ENCODE assay signal across 27 cellular contexts in genomic region chr4:87299898-87300297, GRCh38. TPM values are rescaled to one million over a fixed set of nuclear protein-coding genes. Genes with fewer than 3 reads are reported as not detected.
"Had no signal": no experiment of that assay in that cellular context is flagged by ENCODE, and none has a peak within 500 bp of the region (broad histone marks: within the 10 kb centered on the region; RNA-seq: fewer than 3 reads in every experiment).

No MANE protein-coding gene starts in this region.

- H3K27ac Mint-ChIP-seq: activated B cell treated with CpG ODN at 0.5 μM for 24 hours; activated CD4-positive, alpha-beta T cell treated with anti-CD3 and anti-CD28 coated beads for 36 hours; activated naive CD8-positive, alpha-beta T cell treated with anti-CD3 and anti-CD28 coated beads for 36 hours; effector memory CD8-positive, alpha-beta T cell; naive thymus-derived CD4-positive, alpha-beta T cell; neural progenitor cell; stimulated activated naive B cell treated with anti-CD40 and anti-IgM and Interleukin-4, amounts not matched to agents 10 μg/mL and 1 μg/mL and 100 μg/mL, for 72 hours; T-helper 1 cell treated with Interleukin-12 subunit alpha and Interleukin-12 subunit beta and Interleukin-4 antibody, amounts not matched to agents 30 μg/mL and 1 μg/mL, for 36 hours had no signal

- H3K4me1 ChIP-seq: gastroesophageal sphincter, heart left ventricle, neural progenitor cell, uterus had no signal

- H3K4me1 Mint-ChIP-seq: activated B cell treated with CpG ODN at 0.5 μM for 24 hours; activated CD4-positive, alpha-beta T cell treated with anti-CD3 and anti-CD28 coated beads for 36 hours; activated naive CD8-positive, alpha-beta T cell treated with anti-CD3 and anti-CD28 coated beads for 36 hours; central memory CD8-positive, alpha-beta T cell; naive thymus-derived CD4-positive, alpha-beta T cell; stimulated activated naive B cell treated with anti-CD40 and anti-IgM and Interleukin-4, amounts not matched to agents 10 μg/mL and 1 μg/mL and 100 μg/mL, for 72 hours had no signal

- H3K27me3 Mint-ChIP-seq: activated naive CD8-positive, alpha-beta T cell treated with anti-CD3 and anti-CD28 coated beads for 36 hours; stimulated activated naive B cell treated with anti-CD40 and anti-IgM and Interleukin-4, amounts not matched to agents 10 μg/mL and 1 μg/mL and 100 μg/mL, for 72 hours had no signal

- H3K27ac ChIP-seq: esophagus squamous epithelium, gastroesophageal sphincter, heart left ventricle, neural progenitor cell, transverse colon, uterus had no signal

- DNase-seq: activated B cell treated with CpG ODN at 0.5 μM for 24 hours; activated CD4-positive, alpha-beta T cell treated with anti-CD3 and anti-CD28 coated beads for 36 hours; activated CD4-positive, alpha-beta T cell treated with anti-CD3 and anti-CD28 coated beads, Interleukin-2, amount 50 U/mL, for 48 hours; activated CD8-positive, alpha-beta memory T cell treated with anti-CD3 and anti-CD28 coated beads, Interleukin-2, amount 50 U/mL, for 48 hours; activated naive CD4-positive, alpha-beta T cell treated with Interleukin-2 at 50 U/mL for 16 hours; activated naive CD8-positive, alpha-beta T cell treated with anti-CD3 and anti-CD28 coated beads for 36 hours; activated T-cell treated with anti-CD3 and anti-CD28 coated beads, Interleukin-2, amount 50 U/mL, for 4 hours; effector memory CD8-positive, alpha-beta T cell; esophagus squamous epithelium; heart left ventricle; naive thymus-derived CD4-positive, alpha-beta T cell; small intestine; stimulated activated CD4-positive, alpha-beta T cell treated with anti-CD3 and anti-CD28 coated beads, Interleukin-2, amount 100 ng/mL, for 24 hours; stimulated activated CD8-positive, alpha-beta memory T cell treated with anti-CD3 and anti-CD28 coated beads, Interleukin-4, amount 100 ng/mL, for 48 hours; stimulated activated naive B cell treated with anti-CD40 and anti-IgM and Interleukin-4, amounts not matched to agents 10 μg/mL and 1 μg/mL and 100 μg/mL, for 72 hours; T1000; transverse colon; uterus had no signal

- H2AFZ ChIP-seq: neural progenitor cell had no signal

- H3K4me3 Mint-ChIP-seq: activated B cell treated with CpG ODN at 0.5 μM for 24 hours; activated CD4-positive, alpha-beta T cell treated with anti-CD3 and anti-CD28 coated beads for 36 hours; activated naive CD8-positive, alpha-beta T cell treated with anti-CD3 and anti-CD28 coated beads for 36 hours; activated T-cell treated with anti-CD3 and anti-CD28 coated beads, Interleukin-2, amount 50 U/mL, for 4 hours; central memory CD8-positive, alpha-beta T cell; effector memory CD8-positive, alpha-beta T cell; naive thymus-derived CD4-positive, alpha-beta T cell; neural progenitor cell; stimulated activated naive B cell treated with anti-CD40 and anti-IgM and Interleukin-4, amounts not matched to agents 10 μg/mL and 1 μg/mL and 100 μg/mL, for 72 hours; T-helper 1 cell treated with Interleukin-12 subunit alpha and Interleukin-12 subunit beta and Interleukin-4 antibody, amounts not matched to agents 30 μg/mL and 1 μg/mL, for 36 hours had no signal

- H3K36me3 ChIP-seq: esophagus squamous epithelium, gastroesophageal sphincter, heart left ventricle, neural progenitor cell, transverse colon, uterus had no signal

- ATAC-seq: activated CD4-positive, alpha-beta T cell treated with anti-CD3 and anti-CD28 coated beads for 36 hours; activated T-cell treated with anti-CD3 and anti-CD28 coated beads, Interleukin-2, amount 50 U/mL, for 4 hours; effector memory CD8-positive, alpha-beta T cell; gastroesophageal sphincter; heart left ventricle; naive thymus-derived CD4-positive, alpha-beta T cell; sciatic nerve; stimulated activated naive B cell treated with anti-CD40 and anti-IgM and Interleukin-4, amounts not matched to agents 10 μg/mL and 1 μg/mL and 100 μg/mL, for 72 hours had no signal

- H3K9me3 Mint-ChIP-seq: activated naive CD8-positive, alpha-beta T cell treated with anti-CD3 and anti-CD28 coated beads for 36 hours; effector memory CD8-positive, alpha-beta T cell had no signal

- H3K9ac ChIP-seq: neural progenitor cell had no signal

- H3K36me3 Mint-ChIP-seq: activated naive CD8-positive, alpha-beta T cell treated with anti-CD3 and anti-CD28 coated beads for 36 hours; neural progenitor cell had no signal

- H3K27me3 ChIP-seq: esophagus squamous epithelium, gastroesophageal sphincter, heart left ventricle, neural progenitor cell, transverse colon, uterus had no signal

- H3K4me3 ChIP-seq: esophagus squamous epithelium, gastroesophageal sphincter, heart left ventricle, neural progenitor cell, transverse colon, uterus had no signal

- FAIRE-seq: astrocyte, colon, islet of Langerhans, small intestine had no signal

- H3K9me3 ChIP-seq: esophagus squamous epithelium, gastroesophageal sphincter, transverse colon, uterus had no signal

- H3K4me2 ChIP-seq: neural progenitor cell had no signal

RNA-seq across cellular contexts. Expression of gene HSD17B13, which starts 22.8 kb away (rescaled TPM):
- total RNA-seq: activated CD4-positive, alpha-beta T cell treated with anti-CD3 and anti-CD28 coated beads for 36 hours; activated naive CD8-positive, alpha-beta T cell treated with anti-CD3 and anti-CD28 coated beads for 36 hours; activated T-cell treated with anti-CD3 and anti-CD28 coated beads, Interleukin-2, amount 50 U/mL, for 4 hours; esophagus squamous epithelium; osteocyte had no signal
